In the genomic region with DNA sequence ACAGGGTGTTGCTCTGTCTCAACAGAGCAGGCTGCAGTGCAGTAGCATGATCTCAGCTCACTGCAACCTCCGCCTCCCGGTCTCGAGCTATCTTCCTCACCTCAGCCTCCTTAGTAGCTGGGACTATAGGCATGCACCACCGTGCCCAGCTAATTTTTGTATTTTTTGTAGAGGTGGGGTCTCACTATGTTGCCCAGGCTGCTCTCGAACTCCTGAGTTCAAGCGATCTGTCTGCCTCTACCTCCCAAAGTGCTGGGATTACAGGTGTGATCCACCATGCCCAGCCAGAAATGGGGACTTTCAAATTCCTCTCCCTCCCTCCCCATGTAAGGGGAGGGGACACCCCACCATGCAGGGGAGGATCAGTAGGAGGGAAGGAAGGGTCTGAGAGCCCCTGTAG, we compare ENCODE assay signal across 4 cellular contexts. TPM values are rescaled to one million over a fixed set of nuclear protein-coding genes. Genes with fewer than 3 reads are reported as not detected.
"Had no signal": no experiment of that assay in that cellular context is flagged by ENCODE, and none has a peak within 500 bp of the region (broad histone marks: within the 10 kb centered on the region; RNA-seq: fewer than 3 reads in every experiment).

No MANE protein-coding gene starts in this region.

RNA-seq across cellular contexts. Expression of a gene that starts 3.4 kb away (rescaled TPM):
- total RNA-seq: dermis blood vessel endothelial cell, lung microvascular endothelial cell had no signal
- polyA plus RNA-seq: foreskin keratinocyte, immature natural killer cell had no signal
